Comparison of ENCODE assay signal across 1 cellular context in the genomic region with DNA sequence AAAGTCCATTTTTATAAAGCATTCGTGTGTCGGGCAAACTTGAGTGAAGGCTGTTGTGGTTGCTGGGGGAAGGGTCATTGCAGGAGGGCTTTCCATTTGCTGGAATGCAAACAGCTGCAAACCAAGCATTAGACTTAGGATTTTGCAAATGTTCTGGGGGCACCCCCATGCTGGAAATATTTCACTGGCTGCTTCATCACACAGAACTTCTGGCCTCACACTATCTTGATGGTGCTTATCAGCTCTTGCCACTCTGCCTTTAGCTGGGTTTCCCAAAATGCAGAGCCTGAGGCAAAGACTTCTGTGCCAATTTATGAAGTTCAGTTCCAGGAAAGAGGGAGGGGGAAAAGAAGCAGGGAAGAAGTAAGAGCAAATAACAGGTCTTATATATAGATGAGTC.
TF ChIP-seq lines count a peak whose summit lies in the region.

No MANE protein-coding gene starts in this region.

TF ChIP-seq in K562, 482 proteins besides CTCF, POLR2A, EP300 and RAD21 (continued from another document):
- TF ChIP-seq, protein P1, sequence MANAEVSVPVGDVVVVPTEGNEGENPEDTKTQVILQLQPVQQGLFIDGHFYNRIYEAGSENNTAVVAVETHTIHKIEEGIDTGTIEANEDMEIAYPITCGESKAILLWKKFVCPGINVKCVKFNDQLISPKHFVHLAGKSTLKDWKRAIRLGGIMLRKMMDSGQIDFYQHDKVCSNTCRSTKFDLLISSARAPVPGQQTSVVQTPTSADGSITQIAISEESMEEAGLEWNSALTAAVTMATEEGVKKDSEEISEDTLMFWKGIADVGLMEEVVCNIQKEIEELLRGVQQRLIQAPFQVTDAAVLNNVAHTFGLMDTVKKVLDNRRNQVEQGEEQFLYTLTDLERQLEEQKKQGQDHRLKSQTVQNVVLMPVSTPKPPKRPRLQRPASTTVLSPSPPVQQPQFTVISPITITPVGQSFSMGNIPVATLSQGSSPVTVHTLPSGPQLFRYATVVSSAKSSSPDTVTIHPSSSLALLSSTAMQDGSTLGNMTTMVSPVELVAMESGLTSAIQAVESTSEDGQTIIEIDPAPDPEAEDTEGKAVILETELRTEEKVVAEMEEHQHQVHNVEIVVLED (CRISPR knock-in tag; IDR thresholded peaks at IDR 0.05): 0 out of 2 replicates have a peak, but pooled peaks have one; percentile 20
- TF ChIP-seq HNRNPL (IDR thresholded peaks at IDR 0.05; ENCODE audit: low read depth, low read length) (0 out of 2 replicates have a peak, but pooled peaks have one; percentile 54), SIRT6 (IDR thresholded peaks at IDR 0.05; ENCODE audit: low read depth, low read length) (no peak), TAF7 (tag; IDR thresholded peaks at IDR 0.05) (no peak), HNRNPK (IDR thresholded peaks at IDR 0.05; ENCODE audit: low read depth, low read length, poor library complexity, severe bottlenecking) (no peak), ZNF133 (CRISPR knock-in tag; IDR thresholded peaks at IDR 0.05) (no peak), ARNT (IDR thresholded peaks at IDR 0.05) (no peak), NFE2 (IDR thresholded peaks at IDR 0.05; ENCODE audit: low read depth) (no peak), EP400 (IDR thresholded peaks at IDR 0.05) (peak; percentile 5; the same call in 1 of the 2 replicates), SRSF3 (IDR thresholded peaks at IDR 0.05; ENCODE audit: insufficient read depth, low read length) (no peak), CBFA2T2 (conservative IDR thresholded peaks at IDR 0.05) (peak; percentile 75), KLF16 (IDR thresholded peaks at IDR 0.05) (peak; percentile 37; the same call in 1 of the 2 replicates), ARID1B (IDR thresholded peaks at IDR 0.05) (peak; percentile 91), NONO (IDR thresholded peaks at IDR 0.05; ENCODE audit: low read depth in 2 of 2, low read length in 1 of 2) (no peak), NCOR1 (IDR thresholded peaks at IDR 0.05) (peak; percentile 66), ZNF76 (CRISPR knock-in tag; IDR thresholded peaks at IDR 0.05; ENCODE audit: borderline replicate concordance) (0 out of 2 replicates have a peak, but pooled peaks have one; percentile 39), SMAD4 (CRISPR knock-in tag; conservative IDR thresholded peaks at IDR 0.05) (peak; percentile 56; the same call in 1 of the 2 replicates), ETV6 (IDR thresholded peaks at IDR 0.05; ENCODE audit: borderline replicate concordance in 1 of 2, low read depth in 2 of 2, low read length in 1 of 2) (0 out of 4 replicates have a peak, but pooled peaks of 1 of the 2 experiments have one; percentile 33), ETV6 (CRISPR knock-in tag; IDR thresholded peaks at IDR 0.05; ENCODE audit: borderline replicate concordance) (no peak), TEAD1 (CRISPR knock-in tag; IDR thresholded peaks at IDR 0.05) (0 out of 4 replicates have a peak, but pooled peaks of 1 of the 2 experiments have one; percentile 46), FOSL1 (tag; conservative IDR thresholded peaks at IDR 0.05) (peak; percentile 40), HIVEP1 (CRISPR knock-in tag; IDR thresholded peaks at IDR 0.05) (peak; percentile 63; the same call in 1 of the 2 replicates), KLF6 (CRISPR knock-in tag; IDR thresholded peaks at IDR 0.05; ENCODE audit: borderline replicate concordance) (peak; percentile 47; the same call in 1 of the 2 replicates), MAZ (CRISPR knock-in tag; conservative IDR thresholded peaks at IDR 0.05 in 1 of 2, IDR thresholded peaks at IDR 0.05 in 1 of 2) (peak; percentile 32 to 62; a peak in 2 of 4 replicates), STAT5A (IDR thresholded peaks at IDR 0.05; ENCODE audit: borderline replicate concordance, low read length) (peak; percentile 51; the same call in 1 of the 2 replicates), POLR2AphosphoS5 (IDR thresholded peaks at IDR 0.05; ENCODE audit: control insufficient read depth, insufficient read depth, low read depth, low read length) (peak; percentile 27; the same call in 1 of the 2 replicates), TRIM24 (IDR thresholded peaks at IDR 0.05) (peak in 1 of 2 experiments; percentile 31; a peak in 1 of 4 replicates), MEF2D (tag; conservative IDR thresholded peaks at IDR 0.05; ENCODE audit: low read depth) (0 out of 2 replicates have a peak, but pooled peaks have one; percentile 34), ZNF134 (CRISPR knock-in tag; conservative IDR thresholded peaks at IDR 0.05) (0 out of 2 replicates have a peak, but pooled peaks have one; percentile 21), NR4A1 (CRISPR knock-in tag; IDR thresholded peaks at IDR 0.05) (no peak), NR4A1 (tag; IDR thresholded peaks at IDR 0.05) (peak; percentile 33; the same call in 1 of the 2 replicates)
- TF ChIP-seq, protein P2, sequence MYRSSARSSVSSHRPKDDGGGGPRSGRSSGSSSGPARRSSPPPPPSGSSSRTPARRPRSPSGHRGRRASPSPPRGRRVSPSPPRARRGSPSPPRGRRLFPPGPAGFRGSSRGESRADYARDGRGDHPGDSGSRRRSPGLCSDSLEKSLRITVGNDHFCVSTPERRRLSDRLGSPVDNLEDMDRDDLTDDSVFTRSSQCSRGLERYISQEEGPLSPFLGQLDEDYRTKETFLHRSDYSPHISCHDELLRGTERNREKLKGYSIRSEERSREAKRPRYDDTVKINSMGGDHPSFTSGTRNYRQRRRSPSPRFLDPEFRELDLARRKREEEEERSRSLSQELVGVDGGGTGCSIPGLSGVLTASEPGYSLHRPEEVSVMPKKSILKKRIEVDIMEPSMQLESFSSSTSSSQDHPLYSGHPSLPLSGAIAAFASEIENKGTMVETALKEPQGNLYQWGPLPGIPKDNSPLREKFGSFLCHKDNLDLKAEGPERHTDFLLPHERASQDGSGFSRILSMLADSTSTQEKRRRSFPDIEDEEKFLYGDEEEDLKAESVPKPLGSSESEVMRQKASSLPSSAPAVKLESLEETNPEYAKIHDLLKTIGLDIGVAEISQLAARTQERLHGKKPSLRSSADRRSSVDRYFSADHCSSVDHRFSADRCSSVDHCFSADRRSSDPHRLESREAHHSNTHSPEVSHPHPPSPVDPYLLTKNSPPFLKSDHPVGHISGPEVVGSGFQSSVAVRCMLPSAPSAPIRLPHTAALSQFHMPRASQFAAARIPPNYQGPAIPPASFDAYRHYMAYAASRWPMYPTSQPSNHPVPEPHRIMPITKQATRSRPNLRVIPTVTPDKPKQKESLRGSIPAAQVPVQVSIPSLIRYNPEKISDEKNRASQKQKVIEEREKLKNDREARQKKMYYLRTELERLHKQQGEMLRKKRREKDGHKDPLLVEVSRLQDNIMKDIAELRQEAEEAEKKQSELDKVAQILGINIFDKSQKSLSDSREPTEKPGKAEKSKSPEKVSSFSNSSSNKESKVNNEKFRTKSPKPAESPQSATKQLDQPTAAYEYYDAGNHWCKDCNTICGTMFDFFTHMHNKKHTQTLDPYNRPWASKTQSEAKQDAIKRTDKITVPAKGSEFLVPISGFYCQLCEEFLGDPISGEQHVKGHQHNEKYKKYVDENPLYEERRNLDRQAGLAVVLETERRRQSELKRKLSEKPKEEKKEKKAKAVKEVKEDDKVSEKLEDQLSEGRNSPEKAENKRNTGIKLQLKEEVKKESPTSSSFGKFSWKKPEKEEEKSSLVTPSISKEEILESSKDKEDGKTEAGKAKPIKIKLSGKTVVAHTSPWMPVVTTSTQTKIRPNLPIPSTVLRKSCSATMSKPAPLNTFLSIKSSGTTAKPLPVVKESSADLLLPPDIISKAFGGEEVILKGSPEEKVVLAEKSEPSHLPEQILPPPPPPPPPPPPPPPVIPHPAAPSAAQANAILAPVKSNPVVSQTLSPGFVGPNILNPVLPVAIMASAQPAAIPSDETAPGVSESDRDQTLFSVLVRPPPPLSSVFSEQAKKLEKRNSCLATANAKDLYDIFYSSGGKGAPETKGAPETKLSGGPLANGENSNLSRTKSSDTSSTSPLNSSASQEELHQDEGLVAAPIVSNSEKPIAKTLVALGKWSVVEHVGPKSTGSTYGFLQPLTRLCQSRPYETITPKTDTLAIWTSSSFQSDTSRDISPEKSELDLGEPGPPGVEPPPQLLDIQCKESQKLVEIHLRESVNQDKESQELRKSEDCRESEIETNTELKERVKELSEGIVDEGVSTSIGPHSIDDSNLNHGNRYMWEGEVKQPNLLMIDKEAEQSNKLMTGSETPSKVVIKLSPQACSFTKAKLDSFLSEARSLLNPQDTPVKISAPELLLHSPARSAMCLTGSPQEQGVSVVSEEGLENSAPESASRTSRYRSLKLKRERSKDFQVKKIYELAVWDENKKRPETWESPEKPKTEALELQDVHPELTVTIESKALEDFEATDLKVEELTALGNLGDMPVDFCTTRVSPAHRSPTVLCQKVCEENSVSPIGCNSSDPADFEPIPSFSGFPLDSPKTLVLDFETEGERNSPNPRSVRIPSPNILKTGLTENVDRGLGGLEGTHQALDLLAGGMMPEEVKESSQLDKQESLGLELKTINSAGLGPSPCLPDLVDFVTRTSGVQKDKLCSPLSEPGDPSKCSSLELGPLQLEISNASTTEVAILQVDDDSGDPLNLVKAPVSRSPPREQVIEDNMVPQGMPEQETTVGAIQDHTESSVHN (IDR thresholded peaks at IDR 0.05; ENCODE audit: borderline replicate concordance in 1 of 2, low read depth in 1 of 2): no peak
- TF ChIP-seq, protein P3, sequence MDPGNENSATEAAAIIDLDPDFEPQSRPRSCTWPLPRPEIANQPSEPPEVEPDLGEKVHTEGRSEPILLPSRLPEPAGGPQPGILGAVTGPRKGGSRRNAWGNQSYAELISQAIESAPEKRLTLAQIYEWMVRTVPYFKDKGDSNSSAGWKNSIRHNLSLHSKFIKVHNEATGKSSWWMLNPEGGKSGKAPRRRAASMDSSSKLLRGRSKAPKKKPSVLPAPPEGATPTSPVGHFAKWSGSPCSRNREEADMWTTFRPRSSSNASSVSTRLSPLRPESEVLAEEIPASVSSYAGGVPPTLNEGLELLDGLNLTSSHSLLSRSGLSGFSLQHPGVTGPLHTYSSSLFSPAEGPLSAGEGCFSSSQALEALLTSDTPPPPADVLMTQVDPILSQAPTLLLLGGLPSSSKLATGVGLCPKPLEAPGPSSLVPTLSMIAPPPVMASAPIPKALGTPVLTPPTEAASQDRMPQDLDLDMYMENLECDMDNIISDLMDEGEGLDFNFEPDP (CRISPR knock-in tag; IDR thresholded peaks at IDR 0.05): no peak
- TF ChIP-seq, protein P4, sequence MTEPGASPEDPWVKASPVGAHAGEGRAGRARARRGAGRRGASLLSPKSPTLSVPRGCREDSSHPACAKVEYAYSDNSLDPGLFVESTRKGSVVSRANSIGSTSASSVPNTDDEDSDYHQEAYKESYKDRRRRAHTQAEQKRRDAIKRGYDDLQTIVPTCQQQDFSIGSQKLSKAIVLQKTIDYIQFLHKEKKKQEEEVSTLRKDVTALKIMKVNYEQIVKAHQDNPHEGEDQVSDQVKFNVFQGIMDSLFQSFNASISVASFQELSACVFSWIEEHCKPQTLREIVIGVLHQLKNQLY (CRISPR knock-in tag; conservative IDR thresholded peaks at IDR 0.05): no peak
- TF ChIP-seq, protein P5, sequence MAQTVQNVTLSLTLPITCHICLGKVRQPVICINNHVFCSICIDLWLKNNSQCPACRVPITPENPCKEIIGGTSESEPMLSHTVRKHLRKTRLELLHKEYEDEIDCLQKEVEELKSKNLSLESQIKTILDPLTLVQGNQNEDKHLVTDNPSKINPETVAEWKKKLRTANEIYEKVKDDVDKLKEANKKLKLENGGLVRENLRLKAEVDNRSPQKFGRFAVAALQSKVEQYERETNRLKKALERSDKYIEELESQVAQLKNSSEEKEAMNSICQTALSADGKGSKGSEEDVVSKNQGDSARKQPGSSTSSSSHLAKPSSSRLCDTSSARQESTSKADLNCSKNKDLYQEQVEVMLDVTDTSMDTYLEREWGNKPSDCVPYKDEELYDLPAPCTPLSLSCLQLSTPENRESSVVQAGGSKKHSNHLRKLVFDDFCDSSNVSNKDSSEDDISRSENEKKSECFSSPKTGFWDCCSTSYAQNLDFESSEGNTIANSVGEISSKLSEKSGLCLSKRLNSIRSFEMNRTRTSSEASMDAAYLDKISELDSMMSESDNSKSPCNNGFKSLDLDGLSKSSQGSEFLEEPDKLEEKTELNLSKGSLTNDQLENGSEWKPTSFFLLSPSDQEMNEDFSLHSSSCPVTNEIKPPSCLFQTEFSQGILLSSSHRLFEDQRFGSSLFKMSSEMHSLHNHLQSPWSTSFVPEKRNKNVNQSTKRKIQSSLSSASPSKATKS (CRISPR knock-in tag; IDR thresholded peaks at IDR 0.05): no peak
